11 cellular contexts compared by ENCODE assay signal in genomic region chr17:77386502-77387192, GRCh38.
DNase-seq lines count a peak whose midpoint lies in the region; ATAC-seq and TF ChIP-seq lines count a peak whose summit lies in the region.
"Had no signal": no experiment of that assay in that cellular context is flagged by ENCODE, and none has a peak within 500 bp of the region (broad histone marks: within the 10 kb centered on the region; RNA-seq: fewer than 3 reads in every experiment).

No MANE protein-coding gene starts in this region.

- TF ChIP-seq CTCF in WTC11 (IDR thresholded peaks at IDR 0.05) = no peak

- peak overlapping the region; percentile 27 to 95 (median 78) for H3K27ac Mint-ChIP-seq in CD8-positive, alpha-beta memory T cell
- peak overlapping the region; percentile 80; the same call in 1 of the 2 replicates for H3K27ac Mint-ChIP-seq in WTC11

- no peak overlapping the region for H3K4me3 ChIP-seq in CD8-positive, alpha-beta memory T cell (ENCODE audit: low read length)
- H3K4me3 ChIP-seq in iPS-15b (ENCODE audit: low read depth, low read length) (no peak overlapping the region), skin epidermis (no peak overlapping the region)
- H3K4me3 ChIP-seq: body of pancreas had no signal

- H3K9ac ChIP-seq in iPS-15b (ENCODE audit: low read depth, low read length) = peak overlapping the region; percentile 5

- peak overlapping the region; percentile 9 for H3K27ac ChIP-seq in CD8-positive, alpha-beta memory T cell (ENCODE audit: low read depth, low read length)
- H3K27ac ChIP-seq in skin epidermis = peak overlapping the region in 16 of 21 experiments; percentile 9 to 81 (median 64)
- H3K27ac ChIP-seq: HL-60 had no signal

- no peak for ATAC-seq in WTC11
- no peak for ATAC-seq in HG02678 (IDR thresholded peaks at IDR 0.05; ENCODE audit: unreplicated experiment)
- ATAC-seq in GM21447 (IDR thresholded peaks at IDR 0.05; ENCODE audit: unreplicated experiment) = no peak
- ATAC-seq: body of pancreas had no signal

- peaks cover 93% of the 10 kb centered on the region for H3K4me1 ChIP-seq in CD8-positive, alpha-beta memory T cell (ENCODE audit: insufficient read depth, low read length)
- peaks cover 15% of the 10 kb centered on the region for H3K4me1 ChIP-seq in iPS-15b (ENCODE audit: control insufficient read depth, insufficient read depth, low read length)

- no peaks in the 10 kb centered on the region for H3K27me3 Mint-ChIP-seq in CD8-positive, alpha-beta memory T cell
- no peaks in the 10 kb centered on the region for H3K27me3 Mint-ChIP-seq in WTC11 (ENCODE audit: low read depth)

- peak overlapping the region in 6 of 7 donors; percentile 6 to 81 (median 44) for H3K4me3 Mint-ChIP-seq in CD8-positive, alpha-beta memory T cell
- no peak overlapping the region for H3K4me3 Mint-ChIP-seq in WTC11

- no peaks in the 10 kb centered on the region for H3K9me3 ChIP-seq in CD8-positive, alpha-beta memory T cell (ENCODE audit: low read length)
- no peaks in the 10 kb centered on the region for H3K9me3 ChIP-seq in iPS-15b (ENCODE audit: control insufficient read depth, insufficient read depth, low read length)
- H3K9me3 ChIP-seq: body of pancreas had no signal

- no peak for DNase-seq in CD8-positive, alpha-beta memory T cell
- no peak for DNase-seq in WTC11 (ENCODE audit: low spot score)
- DNase-seq in DMS153 (lab: John Stamatoyannopoulos, UW) = no peak
- DNase-seq in stimulated activated CD4-positive, alpha-beta T cell treated with anti-CD3 and anti-CD28 coated beads, Interleukin-4, amount 100 ng/mL, for 4 hours = no peak
- DNase-seq: activated CD4-positive, CD25-positive, alpha-beta regulatory T cell; body of pancreas had no signal

- H3K36me3 ChIP-seq in CD8-positive, alpha-beta memory T cell (ENCODE audit: insufficient read depth, low read length) = no peaks in the 10 kb centered on the region
- H3K36me3 ChIP-seq in iPS-15b (ENCODE audit: control insufficient read depth, insufficient read depth, low read length) = peaks cover 5% of the 10 kb centered on the region

- peaks cover 78 to 92% (median 85%) of the 10 kb centered on the region in 3 donors for H3K4me1 Mint-ChIP-seq in CD8-positive, alpha-beta memory T cell
- H3K4me1 Mint-ChIP-seq in WTC11 = peaks cover 82% of the 10 kb centered on the region

- H3K27me3 ChIP-seq in CD8-positive, alpha-beta memory T cell (ENCODE audit: insufficient read depth, low read length, poor library complexity, severe bottlenecking) = no peaks in the 10 kb centered on the region
- H3K27me3 ChIP-seq in iPS-15b (ENCODE audit: control insufficient read depth, insufficient read depth, low read length) = no peaks in the 10 kb centered on the region
- H3K27me3 ChIP-seq: body of pancreas had no signal

- CTCF ChIA-PET in CD8-positive, alpha-beta memory T cell (lab: Charles Lee) = interaction anchor here (1.6 to 8.5 kb wide), 3 partner anchors 15 to 55 kb away, joined by 6 to 113 read pairs (median 6); no protein-coding TSS in a partner anchor
- CTCF ChIA-PET in WTC11 (lab: Charles Lee) = interaction anchor here (1.3 kb wide), 1 partner anchor 14 kb away, joined by 3 read pairs; no protein-coding TSS in a partner anchor

- peaks cover 0 to 26% (median 5%) of the 10 kb centered on the region in 3 donors for H3K36me3 Mint-ChIP-seq in CD8-positive, alpha-beta memory T cell
- H3K36me3 Mint-ChIP-seq in WTC11 = no peaks in the 10 kb centered on the region

- POLR2A ChIA-PET in CD8-positive, alpha-beta memory T cell (lab: Charles Lee) = interaction anchor here (1.5 kb wide), 1 partner anchor 13 kb away, joined by 3 read pairs; no protein-coding TSS in a partner anchor
- POLR2A ChIA-PET in WTC11 (lab: Charles Lee) = no interaction called here

- no peaks in the 10 kb centered on the region for H3K9me3 Mint-ChIP-seq in CD8-positive, alpha-beta memory T cell
- H3K9me3 Mint-ChIP-seq in WTC11 = no peaks in the 10 kb centered on the region

TF ChIP-seq in WTC11, 78 proteins besides CTCF, POLR2A, EP300 and RAD21:
- TF ChIP-seq TEAD1 (CRISPR knock-in tag; IDR thresholded peaks at IDR 0.05) = no peak
- no peak for TF ChIP-seq E2F4 (CRISPR knock-in tag; IDR thresholded peaks at IDR 0.05; ENCODE audit: borderline replicate concordance, low read depth)
- TF ChIP-seq OVOL2 (CRISPR knock-in tag; IDR thresholded peaks at IDR 0.05; ENCODE audit: borderline replicate concordance) = no peak
- TF ChIP-seq ZNF416 (CRISPR knock-in tag; IDR thresholded peaks at IDR 0.05) = no peak
- no peak for TF ChIP-seq ZNF263 (CRISPR knock-in tag; IDR thresholded peaks at IDR 0.05; ENCODE audit: low read depth)
- TF ChIP-seq JAZF1 (CRISPR knock-in tag; IDR thresholded peaks at IDR 0.05) = no peak
- TF ChIP-seq MYBL2 (CRISPR knock-in tag; IDR thresholded peaks at IDR 0.05) = no peak
